11 cellular contexts compared by ENCODE assay signal in genomic region chr11:125164091-125164421, GRCh38. TPM values are rescaled to one million over a fixed set of nuclear protein-coding genes. Genes with fewer than 3 reads are reported as not detected.
DNase-seq lines count a peak whose midpoint lies in the region; ATAC-seq, FAIRE-seq and TF ChIP-seq lines count a peak whose summit lies in the region.
"Had no signal": no experiment of that assay in that cellular context is flagged by ENCODE, and none has a peak within 500 bp of the region (broad histone marks: within the 10 kb centered on the region; RNA-seq: fewer than 3 reads in every experiment).

No MANE protein-coding gene starts in this region.

- CTCF ChIA-PET in CD8-positive, alpha-beta memory T cell (lab: Charles Lee): interaction anchor here (0.9 to 1.2 kb wide), 3 partner anchors 15 to 210 kb away, joined by 3 to 5 read pairs (median 3); partner anchors contain the start of gene CCDC15

- H3K27ac ChIP-seq in CD8-positive, alpha-beta memory T cell (ENCODE audit: low read depth, low read length): no peak overlapping the region
- H3K27ac ChIP-seq in Peyer's patch: peak overlapping the region in 3 of 4 donors; percentile 63 to 87 (median 79)
- no peak overlapping the region for H3K27ac ChIP-seq in fibroblast of lung (ENCODE audit: insufficient read depth, low read length)
- H3K27ac ChIP-seq in parathyroid adenoma: no peak overlapping the region

- no peak for ATAC-seq in GM21447 (IDR thresholded peaks at IDR 0.05; ENCODE audit: unreplicated experiment)

- peak overlapping the region; percentile 4 for H3K9ac ChIP-seq in fibroblast of lung (ENCODE audit: insufficient read depth, low read length)
- H3K9ac ChIP-seq in parathyroid adenoma: no peak overlapping the region

- H3K27ac Mint-ChIP-seq in CD8-positive, alpha-beta memory T cell: peak overlapping the region in 1 of 8 donors; percentile 64

- H3K9me3 Mint-ChIP-seq in CD8-positive, alpha-beta memory T cell: peaks cover 0 to 5% (median 0%) of the 10 kb centered on the region in 5 donors

- no peaks in the 10 kb centered on the region for H3K9me3 ChIP-seq in CD8-positive, alpha-beta memory T cell (ENCODE audit: low read length)
- no peaks in the 10 kb centered on the region for H3K9me3 ChIP-seq in Peyer's patch
- H3K9me3 ChIP-seq in fibroblast of lung (ENCODE audit: control insufficient read depth, insufficient read depth, low read depth, low read length): no peaks in the 10 kb centered on the region
- no peaks in the 10 kb centered on the region for H3K9me3 ChIP-seq in parathyroid adenoma (ENCODE audit: control insufficient read depth, low read length)

- TF ChIP-seq CTCF in Peyer's patch (IDR thresholded peaks at IDR 0.05) (no peak), fibroblast of lung (conservative IDR thresholded peaks at IDR 0.05 in 1 of 2, IDR thresholded peaks at IDR 0.05 in 1 of 2; ENCODE audit: low read depth in 1 of 2, low read length in 2 of 2) (no peak), parathyroid adenoma (IDR thresholded peaks at IDR 0.05) (no peak)

- no peaks in the 10 kb centered on the region for H3K36me3 Mint-ChIP-seq in CD8-positive, alpha-beta memory T cell

- peaks cover 16% of the 10 kb centered on the region for H3K4me1 ChIP-seq in CD8-positive, alpha-beta memory T cell (ENCODE audit: insufficient read depth, low read length)
- peaks cover 0 to 24% (median 9%) of the 10 kb centered on the region in 4 donors for H3K4me1 ChIP-seq in Peyer's patch
- peaks cover 21% of the 10 kb centered on the region for H3K4me1 ChIP-seq in fibroblast of lung (ENCODE audit: control insufficient read depth, extremely low read depth, insufficient read depth, low read length)
- no peaks in the 10 kb centered on the region for H3K4me1 ChIP-seq in parathyroid adenoma

- POLR2A ChIA-PET in CD8-positive, alpha-beta memory T cell (lab: Charles Lee): no interaction called here

- H4K20me1 ChIP-seq in fibroblast of lung (ENCODE audit: control insufficient read depth, extremely low read depth, insufficient read depth, low read length): no peaks in the 10 kb centered on the region

- H2AFZ ChIP-seq in fibroblast of lung (ENCODE audit: low read length): no peak overlapping the region
- peak overlapping the region; percentile 69 for H2AFZ ChIP-seq in parathyroid adenoma

- H3K36me3 ChIP-seq in CD8-positive, alpha-beta memory T cell (ENCODE audit: insufficient read depth, low read length): no peaks in the 10 kb centered on the region
- no peaks in the 10 kb centered on the region for H3K36me3 ChIP-seq in Peyer's patch
- no peaks in the 10 kb centered on the region for H3K36me3 ChIP-seq in fibroblast of lung (ENCODE audit: control insufficient read depth, insufficient read depth, low read length)
- H3K36me3 ChIP-seq in parathyroid adenoma (ENCODE audit: control insufficient read depth, insufficient read depth, low read length): no peaks in the 10 kb centered on the region

- no peak for DNase-seq in CD8-positive, alpha-beta memory T cell
- peak in 1 of 3 donors; percentile 36 for DNase-seq in Peyer's patch
- DNase-seq in fibroblast of lung (ENCODE audit: low read depth in 2 of 2): no peak
- DNase-seq in NCI-H1092 treated with DMSO at 0.1 percent for 48 hours (lab: John Stamatoyannopoulos, UW): no peak
- no peak for DNase-seq in NCI-H2171 treated with DMSO at 0.1 percent for 48 hours (lab: John Stamatoyannopoulos, UW)
- DNase-seq in HTR-8/SVneo (ENCODE audit: insufficient read length, low spot score): no peak
- DNase-seq: DND-41, NCI-H2029 treated with DMSO at 0.1 percent for 48 hours had no signal

- peaks cover 3% of the 10 kb centered on the region for H3K79me2 ChIP-seq in fibroblast of lung (ENCODE audit: control insufficient read depth, insufficient read depth, low read length)
- no peaks in the 10 kb centered on the region for H3K79me2 ChIP-seq in parathyroid adenoma

- H3K27me3 Mint-ChIP-seq in CD8-positive, alpha-beta memory T cell: peaks cover 45 to 79% of the 10 kb centered on the region in 2 donors

- peak overlapping the region; percentile 41 to 89 (median 76) for H3K4me3 Mint-ChIP-seq in CD8-positive, alpha-beta memory T cell

- no peak overlapping the region for H3K4me3 ChIP-seq in CD8-positive, alpha-beta memory T cell (ENCODE audit: low read length)
- H3K4me3 ChIP-seq in Peyer's patch (peak overlapping the region in 2 of 4 donors; percentile 52 to 77), fibroblast of lung (replicated peaks in 1 of 4; ENCODE audit: control extremely low read depth in 1 of 4, insufficient read depth in 1 of 4, low read depth in 3 of 4, low read length in 4 of 4) (peak overlapping the region in 3 of 4 experiments; percentile 28 to 37 (median 32)), parathyroid adenoma (ENCODE audit: low read depth, low read length) (no peak overlapping the region)

- H3K27me3 ChIP-seq in CD8-positive, alpha-beta memory T cell (ENCODE audit: insufficient read depth, low read length, poor library complexity, severe bottlenecking): peaks cover 36% of the 10 kb centered on the region
- H3K27me3 ChIP-seq in Peyer's patch (peaks cover 0 to 12% of the 10 kb centered on the region in 2 donors), fibroblast of lung (ENCODE audit: control insufficient read depth, insufficient read depth, low read length) (no peaks in the 10 kb centered on the region), parathyroid adenoma (ENCODE audit: control insufficient read depth, insufficient read depth, low read length) (no peaks in the 10 kb centered on the region)

- no peak for TF ChIP-seq POLR2A in Peyer's patch (IDR thresholded peaks at IDR 0.05)

- peaks cover 17 to 31% (median 19%) of the 10 kb centered on the region in 3 donors for H3K4me1 Mint-ChIP-seq in CD8-positive, alpha-beta memory T cell

- H3K4me2 ChIP-seq in fibroblast of lung (ENCODE audit: extremely low read depth, insufficient read depth, low read length) (peak overlapping the region; percentile 40), parathyroid adenoma (ENCODE audit: low read length) (no peak overlapping the region)

- FAIRE-seq in HTR-8/SVneo (lab: Jason Lieb, UNC): no peak

RNA-seq across cellular contexts. Expression of gene PKNOX2, which starts 0.5 kb away (rescaled TPM):
- not detected for total RNA-seq in CD8-positive, alpha-beta memory T cell
- polyA plus RNA-seq in CD8-positive, alpha-beta memory T cell: not detected
- 1 to 10 TPM in 2 of 4 donors, not detected in 2; 1.4 to 8.3 TPM for total RNA-seq in Peyer's patch
- 0.33 and 1.0 TPM in 2 replicates for total RNA-seq in fibroblast of lung
- 1.5 and 2.2 TPM in 2 replicates for polyA plus RNA-seq in fibroblast of lung
- 1.2 and 3.7 TPM in 2 replicates for polyA plus RNA-seq in fibroblast of lung (2012)
- 4.9 and 7.3 TPM in 2 replicates for polyA minus RNA-seq in fibroblast of lung (ENCODE audit: low replicate concordance)
- total RNA-seq: pulmonary artery endothelial cell had no signal

RNA-seq across cellular contexts. Expression of gene TMEM218, which starts 52.6 kb away (rescaled TPM):
- total RNA-seq in CD8-positive, alpha-beta memory T cell: 10 to 100 TPM; 22.5 to 25.5 TPM
- polyA plus RNA-seq in CD8-positive, alpha-beta memory T cell: 36.6 TPM
- 10 to 100 TPM; 11.4 to 19.2 (median 15.4) TPM for total RNA-seq in Peyer's patch
- 28.0 and 31.9 TPM in 2 replicates for total RNA-seq in fibroblast of lung
- polyA plus RNA-seq in fibroblast of lung: 33.9 and 34.8 TPM in 2 replicates
- polyA plus RNA-seq in fibroblast of lung (2012): 19.1 and 19.3 TPM in 2 replicates
- 14.9 and 15.6 TPM in 2 replicates for polyA minus RNA-seq in fibroblast of lung (ENCODE audit: low replicate concordance)

Comparison
In these comparisons a context has a peak if more than half of its experiments do, and no peak if none do; other contexts are left out.
1. H3K27ac ChIP-seq: peak in Peyer's patch (3 of 4); none in CD8-positive, alpha-beta memory T cell (single experiment), fibroblast of lung (single experiment) and parathyroid adenoma (single experiment).
2. H3K4me3 ChIP-seq: peak in fibroblast of lung (3 of 4); none in CD8-positive, alpha-beta memory T cell (single experiment) and parathyroid adenoma (single experiment).